Comparison of ENCODE assay signal across 1 cellular context in the genomic region with DNA sequence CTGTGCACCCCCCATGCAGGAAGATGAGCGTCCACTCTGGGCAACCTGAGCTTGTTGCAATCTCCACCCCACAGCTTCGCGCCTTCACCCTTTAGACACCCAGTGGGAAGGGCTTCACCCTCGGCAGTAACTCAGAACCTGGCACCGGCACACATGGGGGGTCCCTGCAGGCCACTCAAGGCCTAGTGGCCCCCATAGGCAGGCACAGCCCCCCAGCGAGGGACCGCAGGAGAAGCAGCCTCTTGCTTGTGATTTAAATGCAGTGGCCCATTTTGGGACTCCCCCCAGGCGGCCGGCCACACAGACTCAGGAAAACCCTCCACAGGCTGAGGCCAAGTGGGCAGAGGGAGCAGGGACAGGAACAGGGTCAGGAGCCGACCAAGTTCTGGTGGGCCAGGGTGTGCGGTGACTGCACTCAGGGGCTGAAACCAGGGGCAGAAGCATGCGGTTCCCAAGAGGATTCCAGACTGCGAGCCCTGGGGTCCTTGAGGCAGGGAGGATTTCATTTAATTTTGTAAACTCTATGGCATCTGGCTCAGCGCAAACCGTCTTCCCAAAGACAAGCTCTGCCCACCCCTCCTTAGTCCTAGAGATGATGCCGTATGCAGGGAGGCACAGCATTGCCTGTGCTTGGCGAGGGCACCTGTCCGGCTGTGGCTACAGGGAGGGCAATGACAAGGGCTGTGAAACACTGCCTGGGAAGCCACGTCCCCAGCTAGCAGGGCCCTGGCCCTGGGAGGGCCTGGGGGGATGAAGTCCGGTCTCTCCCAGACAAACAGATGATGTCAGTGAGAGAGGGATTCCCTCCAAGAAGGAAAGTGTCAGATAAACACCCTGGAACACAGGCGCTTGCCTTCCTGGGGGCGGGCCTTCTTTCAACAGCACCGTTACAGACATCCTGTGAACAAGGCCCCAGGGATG.
TF ChIP-seq lines count a peak whose summit lies in the region.

No MANE protein-coding gene starts in this region.

TF ChIP-seq in HepG2, 621 proteins besides CTCF, POLR2A, EP300 and RAD21 (continued from another document and continues in another):
- TF ChIP-seq, protein P1, sequence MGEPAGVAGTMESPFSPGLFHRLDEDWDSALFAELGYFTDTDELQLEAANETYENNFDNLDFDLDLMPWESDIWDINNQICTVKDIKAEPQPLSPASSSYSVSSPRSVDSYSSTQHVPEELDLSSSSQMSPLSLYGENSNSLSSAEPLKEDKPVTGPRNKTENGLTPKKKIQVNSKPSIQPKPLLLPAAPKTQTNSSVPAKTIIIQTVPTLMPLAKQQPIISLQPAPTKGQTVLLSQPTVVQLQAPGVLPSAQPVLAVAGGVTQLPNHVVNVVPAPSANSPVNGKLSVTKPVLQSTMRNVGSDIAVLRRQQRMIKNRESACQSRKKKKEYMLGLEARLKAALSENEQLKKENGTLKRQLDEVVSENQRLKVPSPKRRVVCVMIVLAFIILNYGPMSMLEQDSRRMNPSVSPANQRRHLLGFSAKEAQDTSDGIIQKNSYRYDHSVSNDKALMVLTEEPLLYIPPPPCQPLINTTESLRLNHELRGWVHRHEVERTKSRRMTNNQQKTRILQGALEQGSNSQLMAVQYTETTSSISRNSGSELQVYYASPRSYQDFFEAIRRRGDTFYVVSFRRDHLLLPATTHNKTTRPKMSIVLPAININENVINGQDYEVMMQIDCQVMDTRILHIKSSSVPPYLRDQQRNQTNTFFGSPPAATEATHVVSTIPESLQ (CRISPR knock-in tag; conservative IDR thresholded peaks at IDR 0.05): 0 out of 2 replicates have a peak, but pooled peaks have one; percentile 60
- TF ChIP-seq BORCS8-MEF2B (CRISPR knock-in tag; IDR thresholded peaks at IDR 0.05) (peak; percentile 51; the same call in 1 of the 2 replicates), CREM (IDR thresholded peaks at IDR 0.05) (peak; percentile 69; the same call in 1 of the 2 replicates), CREM (CRISPR knock-in tag; IDR thresholded peaks at IDR 0.05) (no peak), TGIF2 (CRISPR knock-in tag; IDR thresholded peaks at IDR 0.05) (0 out of 2 replicates have a peak, but pooled peaks have one; percentile 62), PAXIP1 (CRISPR knock-in tag; conservative IDR thresholded peaks at IDR 0.05) (peak; percentile 84), ZBTB7B (CRISPR knock-in tag; IDR thresholded peaks at IDR 0.05) (peak; percentile 73; the same call in 1 of the 2 replicates), ZNF547 (CRISPR knock-in tag; IDR thresholded peaks at IDR 0.05) (0 out of 2 replicates have a peak, but pooled peaks have one; percentile 71), SMYD3 (CRISPR knock-in tag; IDR thresholded peaks at IDR 0.05) (peak; percentile 72; the same call in 1 of the 2 replicates), ZNF431 (CRISPR knock-in tag; IDR thresholded peaks at IDR 0.05; ENCODE audit: borderline replicate concordance, low read depth) (no peak), ATRX (CRISPR knock-in tag; IDR thresholded peaks at IDR 0.05; ENCODE audit: borderline replicate concordance) (no peak), MTA1 (CRISPR knock-in tag; IDR thresholded peaks at IDR 0.05; ENCODE audit: borderline replicate concordance) (peak; percentile 71), RBFOX2 (IDR thresholded peaks at IDR 0.05; ENCODE audit: low read depth, low read length) (peak; percentile 43; the same call in 1 of the 2 replicates), MBD4 (IDR thresholded peaks at IDR 0.05; ENCODE audit: borderline replicate concordance, low read length) (no peak), ZNF883 (CRISPR knock-in tag; IDR thresholded peaks at IDR 0.05; ENCODE audit: not compliant biosample characterization) (peak; percentile 29), MTF1 (CRISPR knock-in tag; IDR thresholded peaks at IDR 0.05) (no peak), TCF7L2 (IDR thresholded peaks at IDR 0.05; ENCODE audit: low read depth, low read length) (no peak), ZNF878 (CRISPR knock-in tag; IDR thresholded peaks at IDR 0.05) (peak; percentile 88), PRMT3 (CRISPR knock-in tag; IDR thresholded peaks at IDR 0.05; ENCODE audit: borderline replicate concordance, low read depth) (0 out of 2 replicates have a peak, but pooled peaks have one; percentile 47), DNMT1 (CRISPR knock-in tag; IDR thresholded peaks at IDR 0.05) (peak; percentile 53; the same call in 1 of the 2 replicates), DMAP1 (CRISPR knock-in tag; IDR thresholded peaks at IDR 0.05) (peak; percentile 86), TBX2 (CRISPR knock-in tag; IDR thresholded peaks at IDR 0.05; ENCODE audit: borderline replicate concordance) (peak; percentile 96), CREB1 (IDR thresholded peaks at IDR 0.05) (no peak; the same call in 1 of the 2 replicates), CREB1 (CRISPR knock-in tag; IDR thresholded peaks at IDR 0.05) (peak; percentile 57; the same call in 1 of the 2 replicates), RNF2 (conservative IDR thresholded peaks at IDR 0.05; ENCODE audit: low read depth) (0 out of 2 replicates have a peak, but pooled peaks have one; percentile 46), ZNF253 (CRISPR knock-in tag; IDR thresholded peaks at IDR 0.05; ENCODE audit: borderline replicate concordance) (no peak), BHLHE40 (IDR thresholded peaks at IDR 0.05; ENCODE audit: low read length) (peak; percentile 11; the same call in 1 of the 2 replicates), PRDM15 (CRISPR knock-in tag; IDR thresholded peaks at IDR 0.05) (no peak), ZNF7 (CRISPR knock-in tag; IDR thresholded peaks at IDR 0.05) (no peak), ZNF430 (CRISPR knock-in tag; IDR thresholded peaks at IDR 0.05) (peak; percentile 83; the same call in 1 of the 2 replicates), ZNF317 (CRISPR knock-in tag; IDR thresholded peaks at IDR 0.05) (0 out of 2 replicates have a peak, but pooled peaks have one; percentile 19), RFX1 (IDR thresholded peaks at IDR 0.05) (no peak), ZNF543 (CRISPR knock-in tag; IDR thresholded peaks at IDR 0.05) (0 out of 2 replicates have a peak, but pooled peaks have one; percentile 41), KAT8 (CRISPR knock-in tag; IDR thresholded peaks at IDR 0.05) (peak; percentile 78), FOXJ3 (CRISPR knock-in tag; IDR thresholded peaks at IDR 0.05; ENCODE audit: borderline replicate concordance) (peak; percentile 76; the same call in 1 of the 2 replicates), HOXA5 (CRISPR knock-in tag; IDR thresholded peaks at IDR 0.05) (no peak), ATF7 (IDR thresholded peaks at IDR 0.05) (peak; percentile 72), ATF7 (CRISPR knock-in tag; IDR thresholded peaks at IDR 0.05) (peak; percentile 99), ZNF644 (CRISPR knock-in tag; IDR thresholded peaks at IDR 0.05; ENCODE audit: low read depth) (no peak), KDM2A (CRISPR knock-in tag; IDR thresholded peaks at IDR 0.05; ENCODE audit: borderline replicate concordance, low read depth) (peak; percentile 53; the same call in 1 of the 2 replicates), ESRRA (CRISPR knock-in tag; IDR thresholded peaks at IDR 0.05; ENCODE audit: low read depth) (peak; percentile 47; the same call in 1 of the 2 replicates), E2F2 (CRISPR knock-in tag; IDR thresholded peaks at IDR 0.05; ENCODE audit: borderline replicate concordance) (peak; percentile 77; the same call in 1 of the 2 replicates), BCL3 (CRISPR knock-in tag; IDR thresholded peaks at IDR 0.05) (0 out of 2 replicates have a peak, but pooled peaks have one; percentile 75), PPARG (CRISPR knock-in tag; conservative IDR thresholded peaks at IDR 0.05) (peak; percentile 79), ZNF329 (CRISPR knock-in tag; IDR thresholded peaks at IDR 0.05; ENCODE audit: low read depth) (no peak)
- TF ChIP-seq, protein P2, sequence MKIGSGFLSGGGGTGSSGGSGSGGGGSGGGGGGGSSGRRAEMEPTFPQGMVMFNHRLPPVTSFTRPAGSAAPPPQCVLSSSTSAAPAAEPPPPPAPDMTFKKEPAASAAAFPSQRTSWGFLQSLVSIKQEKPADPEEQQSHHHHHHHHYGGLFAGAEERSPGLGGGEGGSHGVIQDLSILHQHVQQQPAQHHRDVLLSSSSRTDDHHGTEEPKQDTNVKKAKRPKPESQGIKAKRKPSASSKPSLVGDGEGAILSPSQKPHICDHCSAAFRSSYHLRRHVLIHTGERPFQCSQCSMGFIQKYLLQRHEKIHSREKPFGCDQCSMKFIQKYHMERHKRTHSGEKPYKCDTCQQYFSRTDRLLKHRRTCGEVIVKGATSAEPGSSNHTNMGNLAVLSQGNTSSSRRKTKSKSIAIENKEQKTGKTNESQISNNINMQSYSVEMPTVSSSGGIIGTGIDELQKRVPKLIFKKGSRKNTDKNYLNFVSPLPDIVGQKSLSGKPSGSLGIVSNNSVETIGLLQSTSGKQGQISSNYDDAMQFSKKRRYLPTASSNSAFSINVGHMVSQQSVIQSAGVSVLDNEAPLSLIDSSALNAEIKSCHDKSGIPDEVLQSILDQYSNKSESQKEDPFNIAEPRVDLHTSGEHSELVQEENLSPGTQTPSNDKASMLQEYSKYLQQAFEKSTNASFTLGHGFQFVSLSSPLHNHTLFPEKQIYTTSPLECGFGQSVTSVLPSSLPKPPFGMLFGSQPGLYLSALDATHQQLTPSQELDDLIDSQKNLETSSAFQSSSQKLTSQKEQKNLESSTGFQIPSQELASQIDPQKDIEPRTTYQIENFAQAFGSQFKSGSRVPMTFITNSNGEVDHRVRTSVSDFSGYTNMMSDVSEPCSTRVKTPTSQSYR (CRISPR knock-in tag; IDR thresholded peaks at IDR 0.05; ENCODE audit: borderline replicate concordance): peak; percentile 72; the same call in 1 of the 2 replicates
- TF ChIP-seq, protein P3, sequence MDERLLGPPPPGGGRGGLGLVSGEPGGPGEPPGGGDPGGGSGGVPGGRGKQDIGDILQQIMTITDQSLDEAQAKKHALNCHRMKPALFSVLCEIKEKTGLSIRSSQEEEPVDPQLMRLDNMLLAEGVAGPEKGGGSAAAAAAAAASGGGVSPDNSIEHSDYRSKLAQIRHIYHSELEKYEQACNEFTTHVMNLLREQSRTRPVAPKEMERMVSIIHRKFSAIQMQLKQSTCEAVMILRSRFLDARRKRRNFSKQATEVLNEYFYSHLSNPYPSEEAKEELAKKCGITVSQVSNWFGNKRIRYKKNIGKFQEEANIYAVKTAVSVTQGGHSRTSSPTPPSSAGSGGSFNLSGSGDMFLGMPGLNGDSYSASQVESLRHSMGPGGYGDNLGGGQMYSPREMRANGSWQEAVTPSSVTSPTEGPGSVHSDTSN (CRISPR knock-in tag; IDR thresholded peaks at IDR 0.05): no peak
